ENCODE assay signal across 25 cellular contexts in genomic region chr5:88873447-88873846, GRCh38. TPM values are rescaled to one million over a fixed set of nuclear protein-coding genes. Genes with fewer than 3 reads are reported as not detected.
A peak's percentile ranks its signal among the peaks of the same experiment; 100 is the strongest.
DNase-seq lines count a peak whose midpoint lies in the region; ATAC-seq, FAIRE-seq and TF ChIP-seq lines count a peak whose summit lies in the region.
"Had no signal": no experiment of that assay in that cellular context is flagged by ENCODE, and none has a peak within 500 bp of the region (broad histone marks: within the 10 kb centered on the region; RNA-seq: fewer than 3 reads in every experiment).

No MANE protein-coding gene starts in this region.

- H3K36me3 ChIP-seq in spleen, result no peaks in the 10 kb centered on the region
- H3K36me3 ChIP-seq: stomach, upper lobe of right lung had no signal

- H3K4me1 ChIP-seq in spleen, result peaks cover 25 to 89% (median 54%) of the 10 kb centered on the region in 6 donors

- peak overlapping the region in 5 of 8 donors; percentile 29 to 63 (median 54) for H3K27ac ChIP-seq in spleen
- H3K27ac ChIP-seq: stomach, upper lobe of right lung had no signal

- WGBS in spleen, 5 donors, result 65 to 84% (median 75%) methylated on average over 6 of the region's 6 CpGs

- FAIRE-seq in colon (lab: Jason Lieb, UNC), result peak; percentile 83

- ATAC-seq in GM18520 (IDR thresholded peaks at IDR 0.05; ENCODE audit: unreplicated experiment) (peak; percentile 32), HG03565 (IDR thresholded peaks at IDR 0.05; ENCODE audit: unreplicated experiment) (peak; percentile 28), GM21526 (IDR thresholded peaks at IDR 0.05; ENCODE audit: low FRiP score, unreplicated experiment) (no peak), left colon (no peak)
- ATAC-seq: left cardiac atrium, upper lobe of right lung had no signal

- H3K27me3 ChIP-seq in spleen (replicated peaks in 1 of 7), result no peaks in the 10 kb centered on the region
- H3K27me3 ChIP-seq: stomach, upper lobe of right lung had no signal

- no peak for TF ChIP-seq POLR2A in spleen (IDR thresholded peaks at IDR 0.05)

- TF ChIP-seq CTCF in spleen (IDR thresholded peaks at IDR 0.05 in 8 of 11, conservative IDR thresholded peaks at IDR 0.05 in 3 of 11), result no peak

- DNase-seq in spleen (no peak), left colon (no peak), NCI-H2081 treated with DMSO at 0.1 percent for 48 hours (lab: John Stamatoyannopoulos, UW) (no peak)
- DNase-seq: activated CD4-positive, alpha-beta memory T cell treated with anti-CD3 and anti-CD28 coated beads, Interleukin-2, amount 10 ng/mL, durations not matched to agents 7 days and 5 days; activated T-cell treated with anti-CD3 and anti-CD28 coated beads, Interleukin-2, amount 50 U/mL, for 1 hour; caudate nucleus; DMS79; effector CD4-positive, alpha-beta T cell; erythroblast; GOT3; KBM-7; left cardiac atrium; midbrain; NCI-H1048; NCI-H2029; NCI-H446; RPMI8226; SK-N-SH; stimulated activated CD4-positive, alpha-beta T cell treated with anti-CD3 and anti-CD28 coated beads, Interleukin-2, amount 100 ng/mL, for 24 hours; stomach; upper lobe of right lung had no signal

- intact Hi-C loops in spleen (cut with DNase I; ENCODE audit: low total_unique reads) (no loop called here), left colon (cut with DNase I, micrococcal nuclease) (no loop called here)

- H3K4me3 ChIP-seq in spleen, result peak overlapping the region in 2 of 8 donors; percentile 12 to 44
- H3K4me3 ChIP-seq: stomach, upper lobe of right lung had no signal

- no peaks in the 10 kb centered on the region for H3K9me3 ChIP-seq in spleen
- H3K9me3 ChIP-seq: SK-N-SH, stomach, upper lobe of right lung had no signal

RNA-seq across cellular contexts. Expression of gene MEF2C, which starts 9.5 kb away (rescaled TPM):
- 100 to 1,000 TPM in 6 of 7 donors, 10 to 100 TPM in 1; 94.4 to 153 (median 129) TPM for total RNA-seq in spleen
- 10 to 100 TPM; 19.3 to 24.6 (median 24.3) TPM for polyA plus RNA-seq in spleen
- 10 to 100 TPM; 10.0 to 27.4 TPM for total RNA-seq in left colon

Comparison
In these comparisons a context has a peak if more than half of its experiments do, and no peak if none do; other contexts are left out.
1. ATAC-seq: peak in GM18520 (single experiment) and HG03565 (single experiment); none in GM21526 (single experiment) and left colon (single experiment).